Comparison of ENCODE assay signal across 16 cellular contexts in the genomic region with DNA sequence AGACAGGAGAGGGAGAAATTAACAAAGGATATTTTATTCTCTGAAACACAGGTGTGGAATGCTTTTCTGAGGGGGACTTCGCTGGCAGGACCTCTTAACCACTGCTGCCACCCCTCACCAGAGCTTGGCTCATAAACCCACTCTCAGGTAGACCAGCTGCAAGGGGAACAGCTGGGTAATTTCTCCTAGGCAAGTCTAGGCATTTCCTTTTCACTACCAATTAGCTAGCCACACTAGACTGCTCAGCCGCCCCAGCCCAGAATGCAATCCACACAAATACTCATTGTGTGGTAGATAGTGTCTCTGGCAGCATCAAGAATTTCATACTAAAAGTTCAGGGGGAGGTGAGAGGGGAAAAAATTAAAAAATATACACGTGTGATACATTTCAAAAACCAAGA.
DNase-seq lines count a peak whose midpoint lies in the region; FAIRE-seq and TF ChIP-seq lines count a peak whose summit lies in the region.
"Had no signal": no experiment of that assay in that cellular context is flagged by ENCODE, and none has a peak within 500 bp of the region (broad histone marks: within the 10 kb centered on the region; RNA-seq: fewer than 3 reads in every experiment).

No MANE protein-coding gene starts in this region.

- H3K36me3 ChIP-seq in kidney (ENCODE audit: control insufficient read depth in 1 of 2, insufficient read depth in 2 of 2, low read length in 2 of 2), result no peaks in the 10 kb centered on the region

- no peak for TF ChIP-seq CTCF in kidney (IDR thresholded peaks at IDR 0.05; ENCODE audit: borderline replicate concordance, extremely low read depth, insufficient read depth)
- no peak for TF ChIP-seq CTCF in GM20000 (IDR thresholded peaks at IDR 0.05; ENCODE audit: extremely low read depth, missing control alignments)

- DNase-seq in DMS153 (lab: John Stamatoyannopoulos, UW) (peak; percentile 10), NCI-H1105 (lab: John Stamatoyannopoulos, UW) (peak; percentile 97), NCI-H2171 (lab: John Stamatoyannopoulos, UW) (peak; percentile 86), RPMI8226 (peak; percentile 45), kidney (no peak), NCI-H2029 (lab: John Stamatoyannopoulos, UW) (no peak), GM20000 (ENCODE audit: low spot score) (no peak)
- no peak for DNase-seq in effector CD8-positive, alpha-beta T cell (lab: John Stamatoyannopoulos, UW)
- DNase-seq: COR-L47; H7; NCI-H510A treated with DMSO at 0.1 percent for 48 hours; NK-92 treated with Interleukin-12 subunit alpha and Interleukin-12 subunit beta, amount 100 ng/mL, for 24 hours; OCI-M1; SIG-M5; T-helper 17 cell had no signal

- H3K4me1 ChIP-seq in kidney (ENCODE audit: control insufficient read depth in 1 of 2, insufficient read depth in 1 of 2, low read depth in 1 of 2, low read length in 2 of 2), result no peaks in the 10 kb centered on the region

- intact Hi-C loops in kidney (cut with DNase I), result no loop called here

- no peaks in the 10 kb centered on the region for H3K9me3 ChIP-seq in kidney (ENCODE audit: control insufficient read depth in 1 of 2, low read length in 2 of 2)

- no peak for FAIRE-seq in kidney (lab: Jason Lieb, UNC)

- H3K27ac ChIP-seq in kidney (ENCODE audit: low read depth in 2 of 2, low read length in 2 of 2), result no peak overlapping the region
- H3K27ac ChIP-seq: C4-2B had no signal

- no peak overlapping the region for H3K9ac ChIP-seq in kidney (ENCODE audit: low read length in 2 of 2)

- no peak overlapping the region for H3K4me3 ChIP-seq in kidney (ENCODE audit: low read length in 2 of 2)

Comparison
In these comparisons a context has a peak if more than half of its experiments do, and no peak if none do; other contexts are left out.
1. DNase-seq: peak in DMS153 (single experiment), NCI-H1105 (single experiment), NCI-H2171 (single experiment) and RPMI8226 (single experiment); none in effector CD8-positive, alpha-beta T cell (single experiment), kidney (single experiment), NCI-H2029 (single experiment) and GM20000 (single experiment).